In genomic region chr1:36481771-36482723, GRCh38 we compare ENCODE assay signal across 10 cellular contexts. TPM values are rescaled to one million over a fixed set of nuclear protein-coding genes. Genes with fewer than 3 reads are reported as not detected.
DNase-seq lines count a peak whose midpoint lies in the region; ATAC-seq and TF ChIP-seq lines count a peak whose summit lies in the region.
"Had no signal": no experiment of that assay in that cellular context is flagged by ENCODE, and none has a peak within 500 bp of the region (broad histone marks: within the 10 kb centered on the region; RNA-seq: fewer than 3 reads in every experiment).

No MANE protein-coding gene starts in this region.

- no peak overlapping the region for H3K27ac ChIP-seq in tibial artery
- H3K27ac ChIP-seq: ovary had no signal

- no peak for TF ChIP-seq CTCF in tibial artery (IDR thresholded peaks at IDR 0.05)

- no peaks in the 10 kb centered on the region for H3K36me3 Mint-ChIP-seq in activated naive CD8-positive, alpha-beta T cell treated with anti-CD3 and anti-CD28 coated beads, Interleukin-2, amount 50 U/mL, for 24 hours (ENCODE audit: low read depth)

- peaks cover 13% of the 10 kb centered on the region for H3K4me1 Mint-ChIP-seq in activated naive CD8-positive, alpha-beta T cell treated with anti-CD3 and anti-CD28 coated beads, Interleukin-2, amount 50 U/mL, for 24 hours

- intact Hi-C loops in Right ventricle myocardium superior (cut with DNase I), result no loop called here
- intact Hi-C loops in Right ventricle myocardium inferior (cut with DNase I), result no loop called here
- intact Hi-C loops in tibial artery (cut with DNase I; ENCODE audit: low total_unique reads), result no loop called here

- no peaks in the 10 kb centered on the region for H3K9me3 Mint-ChIP-seq in activated naive CD8-positive, alpha-beta T cell treated with anti-CD3 and anti-CD28 coated beads, Interleukin-2, amount 50 U/mL, for 24 hours

- peaks cover 8% of the 10 kb centered on the region for H3K27me3 Mint-ChIP-seq in activated naive CD8-positive, alpha-beta T cell treated with anti-CD3 and anti-CD28 coated beads, Interleukin-2, amount 50 U/mL, for 24 hours

- peak overlapping the region; percentile 4 to 7 for H3K4me3 ChIP-seq in tibial artery
- H3K4me3 ChIP-seq: ovary had no signal

- H3K36me3 ChIP-seq in tibial artery, result no peaks in the 10 kb centered on the region
- H3K36me3 ChIP-seq: ovary had no signal

- no peaks in the 10 kb centered on the region for H3K4me1 ChIP-seq in tibial artery

- ATAC-seq in Right ventricle myocardium superior (ENCODE audit: poor library complexity), result peak; percentile 12
- ATAC-seq in Right ventricle myocardium inferior, result no peak
- ATAC-seq in activated naive CD8-positive, alpha-beta T cell treated with anti-CD3 and anti-CD28 coated beads, Interleukin-2, amount 50 U/mL, for 24 hours, result peak; percentile 15
- ATAC-seq in HG03135 (IDR thresholded peaks at IDR 0.05; ENCODE audit: unreplicated experiment), result no peak
- no peak for ATAC-seq in HG03520 (IDR thresholded peaks at IDR 0.05; ENCODE audit: unreplicated experiment)

- no peaks in the 10 kb centered on the region for H3K9me3 ChIP-seq in tibial artery
- H3K9me3 ChIP-seq: ovary had no signal

- H3K4me3 Mint-ChIP-seq in activated naive CD8-positive, alpha-beta T cell treated with anti-CD3 and anti-CD28 coated beads, Interleukin-2, amount 50 U/mL, for 24 hours, result peak overlapping the region; percentile 34

- peaks cover 0 to 35% of the 10 kb centered on the region in 2 donors for H3K27me3 ChIP-seq in tibial artery
- H3K27me3 ChIP-seq: ovary had no signal

- H3K27ac Mint-ChIP-seq in activated naive CD8-positive, alpha-beta T cell treated with anti-CD3 and anti-CD28 coated beads, Interleukin-2, amount 50 U/mL, for 24 hours, result no peak overlapping the region

- DNase-seq in Right ventricle myocardium superior (no peak), Right ventricle myocardium inferior (ENCODE audit: missing footprints) (no peak), mesenteric fat pad (ENCODE audit: low spot score) (peak; percentile 82), tibial artery (no peak), NCI-H146 treated with DMSO at 0.1 percent for 48 hours (lab: John Stamatoyannopoulos, UW; ENCODE audit: unreplicated experiment) (no peak)
- no peak for DNase-seq in activated naive CD8-positive, alpha-beta T cell treated with anti-CD3 and anti-CD28 coated beads, Interleukin-2, amount 50 U/mL, for 24 hours
- DNase-seq: NCI-H1092 treated with DMSO at 0.1 percent for 48 hours had no signal

RNA-seq across cellular contexts. Expression of gene CSF3R, which starts 0.7 kb away (rescaled TPM):
- total RNA-seq in Right ventricle myocardium superior (3.3 TPM), Right ventricle myocardium inferior (5.8 TPM), mesenteric fat pad (82.0 TPM)

RNA-seq across cellular contexts. Expression of gene MRPS15, which starts 17.9 kb away (rescaled TPM):
- total RNA-seq in Right ventricle myocardium superior (110 TPM), Right ventricle myocardium inferior (114 TPM), mesenteric fat pad (83.4 TPM)

RNA-seq across cellular contexts. Expression of gene OSCP1, which starts 31.8 kb away (rescaled TPM):
- total RNA-seq in Right ventricle myocardium superior (7.4 TPM), Right ventricle myocardium inferior (5.3 TPM), mesenteric fat pad (7.0 TPM)

Comparison
In these comparisons a context has a peak if more than half of its experiments do, and no peak if none do; other contexts are left out.
1. ATAC-seq: peak in Right ventricle myocardium superior (single experiment) and activated naive CD8-positive, alpha-beta T cell treated with anti-CD3 and anti-CD28 coated beads, Interleukin-2, amount 50 U/mL, for 24 hours (single experiment); none in Right ventricle myocardium inferior (single experiment), HG03135 (single experiment) and HG03520 (single experiment).
2. RNA of gene CSF3R, which starts 0.7 kb away (total RNA-seq): 82.0 TPM in mesenteric fat pad (single experiment); 5.8 TPM in Right ventricle myocardium inferior (single experiment) and 3.3 TPM in Right ventricle myocardium superior (single experiment); every median in the first group is over 10 times any median in the second.